8 cellular contexts compared by ENCODE assay signal in genomic region chr3:16511561-16512434, GRCh38. TPM values are rescaled to one million over a fixed set of nuclear protein-coding genes. Genes with fewer than 3 reads are reported as not detected.
DNase-seq lines count a peak whose midpoint lies in the region; ATAC-seq and TF ChIP-seq lines count a peak whose summit lies in the region.

No MANE protein-coding gene starts in this region.

- H3K4me1 Mint-ChIP-seq in activated naive CD8-positive, alpha-beta T cell (ENCODE audit: low read depth) = peaks cover 84% of the 10 kb centered on the region

- peak overlapping the region; percentile 93 for H3K4me3 ChIP-seq in SJCRH30
- no peak overlapping the region for H3K4me3 ChIP-seq in hepatocyte

- peak; percentile 46 for ATAC-seq in HG02943 (IDR thresholded peaks at IDR 0.05; ENCODE audit: low read depth, unreplicated experiment)

- no peaks in the 10 kb centered on the region for H3K36me3 Mint-ChIP-seq in activated naive CD8-positive, alpha-beta T cell

- H3K27me3 ChIP-seq in SJCRH30 (no peaks in the 10 kb centered on the region), hepatocyte (peaks cover 45% of the 10 kb centered on the region)

- H3K9me3 Mint-ChIP-seq in activated naive CD8-positive, alpha-beta T cell (ENCODE audit: low read depth) = no peaks in the 10 kb centered on the region

- no peaks in the 10 kb centered on the region for H4K20me1 ChIP-seq in hepatocyte (ENCODE audit: insufficient read depth, poor library complexity, severe bottlenecking)

- H3K36me3 ChIP-seq in SJCRH30 = no peaks in the 10 kb centered on the region
- H3K36me3 ChIP-seq in hepatocyte (replicated peaks; ENCODE audit: insufficient read depth, low read depth) = no peaks in the 10 kb centered on the region

- H3K27me3 Mint-ChIP-seq in activated naive CD8-positive, alpha-beta T cell = no peaks in the 10 kb centered on the region

- H3K27ac ChIP-seq in SJCRH30 (peak overlapping the region; percentile 63), hepatocyte (peak overlapping the region; percentile 47)

- H3K4me2 ChIP-seq in hepatocyte = peak overlapping the region; percentile 98

- no peak for TF ChIP-seq CTCF in hepatocyte (IDR thresholded peaks at IDR 0.05; ENCODE audit: poor library complexity)

- peaks cover 21% of the 10 kb centered on the region for H3K4me1 ChIP-seq in SJCRH30
- peaks cover 7% of the 10 kb centered on the region for H3K4me1 ChIP-seq in hepatocyte (ENCODE audit: insufficient read depth)

- peak overlapping the region; percentile 99 for H3K27ac Mint-ChIP-seq in activated naive CD8-positive, alpha-beta T cell

- H3K9me3 ChIP-seq in SJCRH30 (replicated peaks) (no peaks in the 10 kb centered on the region), hepatocyte (ENCODE audit: low read depth) (no peaks in the 10 kb centered on the region)

- peak overlapping the region; percentile 97 for H3K4me3 Mint-ChIP-seq in activated naive CD8-positive, alpha-beta T cell

- no peaks in the 10 kb centered on the region for H3K9me2 ChIP-seq in hepatocyte (replicated peaks; ENCODE audit: insufficient read depth)

- H3K79me2 ChIP-seq in hepatocyte = peaks cover 23% of the 10 kb centered on the region

- WGBS in hepatocyte (ENCODE audit: low lambda C conversion rate, missing lambda C conversion rate) = 73% methylated on average over 11 of the region's 11 CpGs

- DNase-seq in DMS79 treated with DMSO at 0.1 percent for 48 hours (lab: John Stamatoyannopoulos, UW) (peak; percentile 8), DMS79 (lab: John Stamatoyannopoulos, UW) (no peak), SJCRH30 (peak; percentile 90 to 94), hepatocyte (ENCODE audit: low spot score) (no peak), NCI-H128 (lab: John Stamatoyannopoulos, UW; ENCODE audit: unreplicated experiment) (no peak)
- DNase-seq in stimulated activated CD4-positive, alpha-beta T cell treated with anti-CD3 and anti-CD28 coated beads, Interleukin-15, amount 100 ng/mL, for 1 hour (ENCODE audit: low read depth in 1 of 2, low spot score in 1 of 2) = peak; percentile 31 to 46

- no peak overlapping the region for H2AFZ ChIP-seq in hepatocyte

RNA-seq across cellular contexts. Expression of gene RFTN1, which starts 1.7 kb away (rescaled TPM):
- 17.0 and 20.1 TPM in 2 replicates for total RNA-seq in SJCRH30 (2014; rRNA removed; shearing (Covaris generic))
- total RNA-seq in hepatocyte = 14.9 and 17.0 TPM in 2 replicates
- polyA plus RNA-seq in hepatocyte = 4.4 and 10.0 TPM in 2 replicates

Comparison
In these comparisons a context has a peak if more than half of its experiments do, and no peak if none do; other contexts are left out.
1. DNase-seq: peak in DMS79 treated with DMSO at 0.1 percent for 48 hours (single experiment), SJCRH30 (2 of 2) and stimulated activated CD4-positive, alpha-beta T cell treated with anti-CD3 and anti-CD28 coated beads, Interleukin-15, amount 100 ng/mL, for 1 hour (2 of 2); none in DMS79 (single experiment), hepatocyte (single experiment) and NCI-H128 (single experiment).